In the genomic region with DNA sequence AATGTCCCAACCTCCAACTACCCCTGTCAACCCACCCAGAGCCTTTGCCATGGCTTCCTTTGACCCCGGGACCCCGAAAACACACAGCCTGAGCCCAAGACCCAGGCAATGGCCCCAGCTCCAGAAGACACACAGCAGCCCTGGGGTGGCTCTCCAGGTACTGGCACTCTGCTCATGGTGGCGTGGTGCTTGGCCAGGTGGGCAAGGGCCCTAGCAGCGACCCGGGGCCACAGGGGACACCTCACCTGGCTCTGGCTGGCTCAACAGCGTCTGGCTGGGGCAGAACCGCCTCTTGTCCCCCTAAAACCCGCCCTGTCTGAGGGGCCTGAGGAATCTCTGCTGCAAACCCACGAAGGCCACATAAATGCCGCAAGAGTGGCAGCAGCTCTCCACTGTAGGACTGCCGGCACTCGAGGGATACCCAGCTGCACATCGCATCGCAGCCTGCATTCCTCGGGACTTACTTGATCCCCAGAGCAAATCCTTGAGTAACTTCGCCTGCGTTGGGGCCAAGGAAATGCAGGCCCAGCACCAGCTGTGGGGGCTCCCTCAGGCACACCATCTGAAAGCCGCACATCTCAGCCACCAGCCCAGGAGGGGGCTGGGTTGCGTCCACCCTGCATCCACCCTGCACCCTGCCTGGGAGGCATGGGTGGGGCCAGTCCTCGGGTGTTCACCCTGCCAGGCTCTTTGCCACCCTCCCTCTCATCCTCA, we compare ENCODE assay signal across 10 cellular contexts. TPM values are rescaled to one million over a fixed set of nuclear protein-coding genes. Genes with fewer than 3 reads are reported as not detected.
A peak's percentile ranks its signal among the peaks of the same experiment; 100 is the strongest.
DNase-seq lines count a peak whose midpoint lies in the region; ATAC-seq and TF ChIP-seq lines count a peak whose summit lies in the region.
"Had no signal": no experiment of that assay in that cellular context is flagged by ENCODE, and none has a peak within 500 bp of the region (broad histone marks: within the 10 kb centered on the region; RNA-seq: fewer than 3 reads in every experiment).

No MANE protein-coding gene starts in this region.

- H3K36me3 ChIP-seq in left ventricle myocardium inferior (no peaks in the 10 kb centered on the region), adipocyte (ENCODE audit: control insufficient read depth, insufficient read depth, low read length, severe bottlenecking) (no peaks in the 10 kb centered on the region)
- no peaks in the 10 kb centered on the region for H3K36me3 ChIP-seq in CD8-positive, alpha-beta memory T cell (ENCODE audit: insufficient read depth, low read length)

- H3K4me1 ChIP-seq in left ventricle myocardium inferior (peaks cover 38% of the 10 kb centered on the region), adipocyte (ENCODE audit: control insufficient read depth, insufficient read depth, low read length) (peaks cover 43% of the 10 kb centered on the region)
- peaks cover 24% of the 10 kb centered on the region for H3K4me1 ChIP-seq in CD8-positive, alpha-beta memory T cell (ENCODE audit: insufficient read depth, low read length)

- H3K9me3 ChIP-seq in left ventricle myocardium inferior (replicated peaks) (no peaks in the 10 kb centered on the region), adipocyte (ENCODE audit: control insufficient read depth, low read length) (no peaks in the 10 kb centered on the region)
- no peaks in the 10 kb centered on the region for H3K9me3 ChIP-seq in CD8-positive, alpha-beta memory T cell (ENCODE audit: low read length)
- H3K9me3 ChIP-seq: BLaER1 treated with 17β-estradiol and CSF1 and Interleukin-3, amounts not matched to agents 10 nM and 100 nM had no signal

- TF ChIP-seq CTCF in left ventricle myocardium inferior (IDR thresholded peaks at IDR 0.05; ENCODE audit: borderline replicate concordance): no peak
- no peak for TF ChIP-seq CTCF in type B pancreatic cell (conservative IDR thresholded peaks at IDR 0.05)

- H3K27ac Mint-ChIP-seq in type B pancreatic cell: no peak overlapping the region
- H3K27ac Mint-ChIP-seq in CD8-positive, alpha-beta memory T cell: peak overlapping the region in 2 of 8 donors; percentile 17 to 70

- ATAC-seq in Right ventricle myocardium inferior: no peak
- no peak for ATAC-seq in left cardiac atrium
- no peak for ATAC-seq in HG03354 (IDR thresholded peaks at IDR 0.05; ENCODE audit: poor library complexity, severe bottlenecking, unreplicated experiment)

- H3K36me3 Mint-ChIP-seq in type B pancreatic cell: peaks cover 3% of the 10 kb centered on the region
- H3K36me3 Mint-ChIP-seq in CD8-positive, alpha-beta memory T cell: peaks cover 0 to 2% (median 0%) of the 10 kb centered on the region in 3 donors

- no peaks in the 10 kb centered on the region for H3K9me3 Mint-ChIP-seq in type B pancreatic cell
- H3K9me3 Mint-ChIP-seq in CD8-positive, alpha-beta memory T cell: no peaks in the 10 kb centered on the region
- H3K9me3 Mint-ChIP-seq: neural crest cell had no signal

- CTCF ChIA-PET in CD8-positive, alpha-beta memory T cell (lab: Charles Lee): interaction anchor here (1.4 kb wide), 1 partner anchor 147 kb away, joined by 3 read pairs; no protein-coding TSS in a partner anchor

- no peak overlapping the region for H3K27ac ChIP-seq in left ventricle myocardium inferior (replicated peaks)
- no peak overlapping the region for H3K27ac ChIP-seq in CD8-positive, alpha-beta memory T cell (ENCODE audit: low read depth, low read length)

- H3K4me3 Mint-ChIP-seq in type B pancreatic cell: no peak overlapping the region
- H3K4me3 Mint-ChIP-seq in CD8-positive, alpha-beta memory T cell: no peak overlapping the region
- H3K4me3 Mint-ChIP-seq: neural crest cell had no signal

- H3K4me1 Mint-ChIP-seq in type B pancreatic cell (ENCODE audit: unreplicated experiment): peaks cover 21% of the 10 kb centered on the region
- H3K4me1 Mint-ChIP-seq in CD8-positive, alpha-beta memory T cell: peaks cover 0 to 9% (median 0%) of the 10 kb centered on the region in 3 donors

- DNase-seq in Right ventricle myocardium inferior (ENCODE audit: missing footprints) (peak; percentile 11), left ventricle myocardium inferior (no peak), adipocyte (ENCODE audit: low read depth) (peak; percentile 90), left cardiac atrium (peak; percentile 8), type B pancreatic cell (ENCODE audit: extremely low spot score, unreplicated experiment) (peak; percentile 64)
- DNase-seq in CD8-positive, alpha-beta memory T cell: no peak
- no peak for DNase-seq in stimulated activated CD4-positive, alpha-beta T cell treated with anti-CD3 and anti-CD28 coated beads, Interleukin-4, amount 100 ng/mL, for 24 hours

- peak overlapping the region; percentile 23 for H3K9ac ChIP-seq in adipocyte (ENCODE audit: low read length)

- intact Hi-C loops in Right ventricle myocardium inferior (cut with DNase I): no loop called here
- intact Hi-C loops in left ventricle myocardium inferior (cut with micrococcal nuclease): no loop called here
- intact Hi-C loops in left cardiac atrium (cut with DNase I): no loop called here

- POLR2A ChIA-PET in CD8-positive, alpha-beta memory T cell (lab: Charles Lee): no interaction called here

- H3K4me3 ChIP-seq in left ventricle myocardium inferior (no peak overlapping the region), adipocyte (ENCODE audit: low read length) (no peak overlapping the region)
- no peak overlapping the region for H3K4me3 ChIP-seq in CD8-positive, alpha-beta memory T cell (ENCODE audit: low read length)
- H3K4me3 ChIP-seq: BLaER1 treated with 17β-estradiol and CSF1 and Interleukin-3, amounts not matched to agents 10 nM and 100 nM had no signal

- H3K27me3 Mint-ChIP-seq in type B pancreatic cell: peaks cover 4% of the 10 kb centered on the region
- no peaks in the 10 kb centered on the region for H3K27me3 Mint-ChIP-seq in CD8-positive, alpha-beta memory T cell

- H3K27me3 ChIP-seq in left ventricle myocardium inferior (ENCODE audit: low read depth) (no peaks in the 10 kb centered on the region), adipocyte (replicated peaks; ENCODE audit: control insufficient read depth, insufficient read depth, low read length) (no peaks in the 10 kb centered on the region)
- no peaks in the 10 kb centered on the region for H3K27me3 ChIP-seq in CD8-positive, alpha-beta memory T cell (ENCODE audit: insufficient read depth, low read length, poor library complexity, severe bottlenecking)
- H3K27me3 ChIP-seq: BLaER1 treated with 17β-estradiol and CSF1 and Interleukin-3, amounts not matched to agents 10 nM and 100 nM had no signal

RNA-seq across cellular contexts. Expression of gene GNB1L, which starts 23.1 kb away (rescaled TPM):
- total RNA-seq in Right ventricle myocardium inferior (1.9 TPM), left ventricle myocardium inferior (2.9 TPM), left cardiac atrium (1 to 10 TPM; 2.5 to 4.5 TPM), type B pancreatic cell (ENCODE audit: low replicate concordance) (7.5 and 7.7 TPM in 2 replicates)
- total RNA-seq in CD8-positive, alpha-beta memory T cell: 10 to 100 TPM; 16.6 to 17.9 TPM
- polyA plus RNA-seq in CD8-positive, alpha-beta memory T cell: 14.2 TPM

RNA-seq across cellular contexts. Expression of gene RTL10, which starts 23.1 kb away (rescaled TPM):
- total RNA-seq in Right ventricle myocardium inferior (8.5 TPM), left ventricle myocardium inferior (6.6 TPM), left cardiac atrium (1 to 10 TPM; 6.8 to 7.7 TPM), type B pancreatic cell (ENCODE audit: low replicate concordance) (28.8 and 39.1 TPM in 2 replicates)
- 10 to 100 TPM; 18.1 to 23.2 TPM for total RNA-seq in CD8-positive, alpha-beta memory T cell
- polyA plus RNA-seq in CD8-positive, alpha-beta memory T cell: 10.8 TPM

Comparison
In these comparisons a context has a peak if more than half of its experiments do, and no peak if none do; other contexts are left out.
1. DNase-seq: peak in Right ventricle myocardium inferior (single experiment), adipocyte (single experiment), left cardiac atrium (single experiment) and type B pancreatic cell (single experiment); none in left ventricle myocardium inferior (single experiment), CD8-positive, alpha-beta memory T cell (0 of 5) and stimulated activated CD4-positive, alpha-beta T cell treated with anti-CD3 and anti-CD28 coated beads, Interleukin-4, amount 100 ng/mL, for 24 hours (single experiment).